8 cellular contexts compared by ENCODE assay signal in genomic region chr1:161099090-161099802, GRCh38. TPM values are rescaled to one million over a fixed set of nuclear protein-coding genes. Genes with fewer than 3 reads are reported as not detected.
DNase-seq lines count a peak whose midpoint lies in the region; ATAC-seq and TF ChIP-seq lines count a peak whose summit lies in the region.

No MANE protein-coding gene starts in this region.

- H3K27me3 ChIP-seq in left ventricle myocardium inferior (ENCODE audit: low read depth) (no peaks in the 10 kb centered on the region), breast epithelium (no peaks in the 10 kb centered on the region), mucosa of rectum (ENCODE audit: control insufficient read depth in 2 of 2, insufficient read depth in 2 of 2, low read length in 2 of 2) (no peaks in the 10 kb centered on the region), vagina (no peaks in the 10 kb centered on the region)

- H3K9ac ChIP-seq in mucosa of rectum (ENCODE audit: low read depth in 1 of 2, low read length in 2 of 2) = peak overlapping the region in 1 of 2 donors; percentile 90

- intact Hi-C loops in left ventricle myocardium inferior (cut with micrococcal nuclease) (loop anchor here (5.0 kb wide), 1 partner anchor 102 kb away; no protein-coding TSS in a partner anchor), left ventricle myocardium superior (cut with micrococcal nuclease) (loop anchor here (10.0 kb wide), 1 partner anchor 104 kb away; no protein-coding TSS in a partner anchor), breast epithelium (cut with DNase I; ENCODE audit: low total_unique reads) (no loop called here), vagina (cut with DNase I) (loop anchor here (5.0 to 10.0 kb wide), 2 partner anchors 52 to 104 kb away; partner anchors contain the start of gene USF1)

- H3K4me3 ChIP-seq in left ventricle myocardium inferior (peak overlapping the region; percentile 71), breast epithelium (peak overlapping the region in 2 of 3 donors; percentile 71 to 80), mucosa of rectum (ENCODE audit: low read length in 2 of 2) (peak overlapping the region; percentile 91 to 95), vagina (peak overlapping the region; percentile 43 to 52)

- no peak for DNase-seq in left ventricle myocardium inferior
- no peak for DNase-seq in left ventricle myocardium superior
- peak in 1 of 2 donors; percentile 48 for DNase-seq in breast epithelium (ENCODE audit: low spot score in 2 of 2)
- DNase-seq in vagina (ENCODE audit: extremely low spot score in 2 of 2) = no peak
- no peak for DNase-seq in NCI-H2107 (lab: John Stamatoyannopoulos, UW)

- H3K36me3 ChIP-seq in left ventricle myocardium inferior (peaks cover 18% of the 10 kb centered on the region), breast epithelium (no peaks in the 10 kb centered on the region), mucosa of rectum (ENCODE audit: control insufficient read depth in 2 of 2, insufficient read depth in 2 of 2, low read length in 2 of 2) (peaks cover 6 to 17% of the 10 kb centered on the region in 2 donors), vagina (peaks cover 0 to 15% of the 10 kb centered on the region in 2 donors)

- TF ChIP-seq POLR2A in breast epithelium (IDR thresholded peaks at IDR 0.05) (no peak), vagina (IDR thresholded peaks at IDR 0.05) (no peak)

- H3K27ac ChIP-seq in left ventricle myocardium inferior (replicated peaks) (no peak overlapping the region), breast epithelium (peak overlapping the region in 1 of 2 donors; percentile 82), mucosa of rectum (ENCODE audit: low read depth in 2 of 2, low read length in 2 of 2) (no peak overlapping the region), vagina (no peak overlapping the region)

- H3K4me1 ChIP-seq in left ventricle myocardium inferior = peaks cover 47% of the 10 kb centered on the region
- peaks cover 0 to 3% of the 10 kb centered on the region in 2 donors for H3K4me1 ChIP-seq in breast epithelium
- peaks cover 13 to 17% of the 10 kb centered on the region in 2 donors for H3K4me1 ChIP-seq in mucosa of rectum (ENCODE audit: control insufficient read depth in 2 of 2, insufficient read depth in 2 of 2, low read length in 2 of 2)
- H3K4me1 ChIP-seq in vagina = peaks cover 16% of the 10 kb centered on the region

- H3K9me3 ChIP-seq in left ventricle myocardium inferior (replicated peaks) (no peaks in the 10 kb centered on the region), breast epithelium (no peaks in the 10 kb centered on the region), mucosa of rectum (ENCODE audit: control insufficient read depth in 2 of 2, low read length in 2 of 2) (no peaks in the 10 kb centered on the region), vagina (no peaks in the 10 kb centered on the region)

- TF ChIP-seq CTCF in left ventricle myocardium inferior (IDR thresholded peaks at IDR 0.05; ENCODE audit: borderline replicate concordance) = no peak
- TF ChIP-seq CTCF in breast epithelium (IDR thresholded peaks at IDR 0.05) = no peak
- TF ChIP-seq CTCF in vagina (IDR thresholded peaks at IDR 0.05) = no peak

- ATAC-seq in left ventricle myocardium superior = no peak
- ATAC-seq in HG03520 (IDR thresholded peaks at IDR 0.05; ENCODE audit: unreplicated experiment) = no peak
- ATAC-seq in HG03565 (IDR thresholded peaks at IDR 0.05; ENCODE audit: unreplicated experiment) = no peak

RNA-seq across cellular contexts. Expression of gene KLHDC9, which starts 1.1 kb away (rescaled TPM):
- total RNA-seq in left ventricle myocardium inferior (9.1 TPM), left ventricle myocardium superior (5.2 TPM), breast epithelium (1 to 10 TPM; 5.8 to 9.8 (median 8.5) TPM), vagina (9.3 TPM)

RNA-seq across cellular contexts. Expression of gene NECTIN4, which starts 9.9 kb away (rescaled TPM):
- total RNA-seq in left ventricle myocardium inferior = not detected
- not detected for total RNA-seq in left ventricle myocardium superior
- total RNA-seq in breast epithelium = 10 to 100 TPM in 2 of 3 donors, not detected in 1; 28.5 to 56.3 TPM
- 42.7 TPM for total RNA-seq in vagina

RNA-seq across cellular contexts. Expression of gene PFDN2, which starts 18.6 kb away (rescaled TPM):
- 62.5 TPM for total RNA-seq in left ventricle myocardium inferior
- 64.8 TPM for total RNA-seq in left ventricle myocardium superior
- total RNA-seq in breast epithelium = 10 to 100 TPM; 32.5 to 50.1 (median 37.0) TPM
- total RNA-seq in vagina = 47.1 TPM

RNA-seq across cellular contexts. Expression of gene NIT1, which starts 18.7 kb away (rescaled TPM):
- total RNA-seq in left ventricle myocardium inferior (31.9 TPM), left ventricle myocardium superior (33.0 TPM), breast epithelium (10 to 100 TPM; 36.3 to 44.5 (median 37.0) TPM), vagina (31.7 TPM)

RNA-seq across cellular contexts. Expression of gene ARHGAP30, which starts 29.6 kb away (rescaled TPM):
- 2.4 TPM for total RNA-seq in left ventricle myocardium inferior
- 3.7 TPM for total RNA-seq in left ventricle myocardium superior
- total RNA-seq in breast epithelium = 10 to 100 TPM in 1 of 3 donors, 1 to 10 TPM in 2; 5.2 to 16.5 (median 7.9) TPM
- total RNA-seq in vagina = 14.5 TPM
